ENCODE assay signal across 1 cellular context in the genomic region with DNA sequence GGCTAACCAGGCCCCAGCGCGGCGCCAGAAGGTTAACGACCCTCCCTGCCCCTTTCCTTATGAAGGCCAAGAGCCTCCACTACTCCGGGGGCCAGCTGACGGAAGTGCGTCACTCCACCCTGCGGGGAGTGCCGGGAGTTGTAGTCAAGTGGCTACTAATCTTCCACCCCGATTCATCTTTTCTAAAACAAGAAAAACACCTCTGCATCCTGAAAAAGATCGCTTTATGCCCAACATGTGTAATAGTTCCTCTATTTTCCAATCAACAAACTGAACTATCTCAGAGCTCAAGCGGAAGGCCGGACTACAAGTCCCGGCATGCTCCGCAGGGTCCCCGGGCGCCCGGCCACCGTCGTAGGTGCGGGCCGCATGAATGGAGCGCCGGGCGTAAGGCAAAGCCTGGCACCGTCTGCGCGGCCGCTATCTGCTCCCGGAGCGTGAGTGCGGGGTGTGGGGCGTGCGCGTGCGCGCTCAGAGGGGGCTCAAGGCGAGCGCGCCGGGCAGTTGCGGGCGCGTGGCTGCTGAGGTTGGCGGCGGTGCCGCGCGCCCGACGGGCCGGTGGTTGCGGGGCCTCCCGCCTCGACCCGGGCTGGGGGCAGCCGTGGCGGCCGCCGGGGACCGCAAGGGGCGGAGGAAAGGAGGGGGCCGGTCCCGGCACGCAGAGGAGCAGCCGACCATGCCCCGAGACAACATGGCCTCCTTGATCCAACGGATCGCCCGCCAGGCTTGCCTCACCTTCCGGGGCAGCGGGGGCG.
A peak's percentile ranks its signal among the peaks of the same experiment; 100 is the strongest.
TF ChIP-seq lines count a peak whose summit lies in the region.

A gene (plus strand): TSS at position 337 of the 755 bp plus-strand sequence. CDS start 340 bp downstream, at position 677.

TF ChIP-seq in HepG2, 621 proteins besides CTCF, POLR2A, EP300 and RAD21 (continued from another document and continues in another):
- TF ChIP-seq ZFP90 (CRISPR knock-in tag; IDR thresholded peaks at IDR 0.05; ENCODE audit: borderline replicate concordance), result peak; percentile 8; the same call in 1 of the 2 replicates
- TF ChIP-seq, protein P1, sequence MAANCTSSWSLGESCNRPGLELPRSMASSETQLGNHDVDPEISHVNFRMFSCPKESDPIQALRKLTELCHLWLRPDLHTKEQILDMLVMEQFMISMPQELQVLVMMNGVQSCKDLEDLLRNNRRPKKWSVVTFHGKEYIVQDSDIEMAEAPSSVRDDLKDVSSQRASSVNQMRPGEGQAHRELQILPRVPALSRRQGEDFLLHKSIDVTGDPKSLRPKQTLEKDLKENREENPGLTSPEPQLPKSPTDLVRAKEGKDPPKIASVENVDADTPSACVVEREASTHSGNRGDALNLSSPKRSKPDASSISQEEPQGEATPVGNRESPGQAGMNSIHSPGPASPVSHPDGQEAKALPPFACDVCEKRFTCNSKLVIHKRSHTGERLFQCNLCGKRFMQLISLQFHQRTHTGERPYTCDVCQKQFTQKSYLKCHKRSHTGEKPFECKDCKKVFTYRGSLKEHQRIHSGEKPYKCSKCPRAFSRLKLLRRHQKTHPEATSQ (CRISPR knock-in tag; IDR thresholded peaks at IDR 0.05; ENCODE audit: borderline replicate concordance), result no peak
- TF ChIP-seq NKX3-1 (CRISPR knock-in tag; IDR thresholded peaks at IDR 0.05), result no peak
- no peak for TF ChIP-seq ZNF557 (CRISPR knock-in tag; IDR thresholded peaks at IDR 0.05)
- TF ChIP-seq ZNF17 (CRISPR knock-in tag; IDR thresholded peaks at IDR 0.05), result no peak
- TF ChIP-seq, protein P2, sequence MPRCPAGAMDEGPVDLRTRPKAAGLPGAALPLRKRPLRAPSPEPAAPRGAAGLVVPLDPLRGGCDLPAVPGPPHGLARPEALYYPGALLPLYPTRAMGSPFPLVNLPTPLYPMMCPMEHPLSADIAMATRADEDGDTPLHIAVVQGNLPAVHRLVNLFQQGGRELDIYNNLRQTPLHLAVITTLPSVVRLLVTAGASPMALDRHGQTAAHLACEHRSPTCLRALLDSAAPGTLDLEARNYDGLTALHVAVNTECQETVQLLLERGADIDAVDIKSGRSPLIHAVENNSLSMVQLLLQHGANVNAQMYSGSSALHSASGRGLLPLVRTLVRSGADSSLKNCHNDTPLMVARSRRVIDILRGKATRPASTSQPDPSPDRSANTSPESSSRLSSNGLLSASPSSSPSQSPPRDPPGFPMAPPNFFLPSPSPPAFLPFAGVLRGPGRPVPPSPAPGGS (CRISPR knock-in tag; IDR thresholded peaks at IDR 0.05), result no peak
- no peak for TF ChIP-seq HNF4A (CRISPR knock-in tag; IDR thresholded peaks at IDR 0.05)
- no peak for TF ChIP-seq ZBTB3 (CRISPR knock-in tag; IDR thresholded peaks at IDR 0.05; ENCODE audit: borderline replicate concordance, low read depth)
- peak; percentile 80 for TF ChIP-seq HOXA3 (CRISPR knock-in tag; IDR thresholded peaks at IDR 0.05)
- no peak for TF ChIP-seq NFIC (IDR thresholded peaks at IDR 0.05; ENCODE audit: low read length)
- TF ChIP-seq PTBP1 (IDR thresholded peaks at IDR 0.05; ENCODE audit: low read depth, low read length, poor library complexity, severe bottlenecking), result no peak
- TF ChIP-seq KAT7 (CRISPR knock-in tag; IDR thresholded peaks at IDR 0.05; ENCODE audit: borderline replicate concordance), result peak; percentile 45; the same call in 1 of the 2 replicates
- TF ChIP-seq TCF7L2 (IDR thresholded peaks at IDR 0.05; ENCODE audit: low read depth, low read length), result no peak
- no peak for TF ChIP-seq ZSCAN29 (CRISPR knock-in tag; conservative IDR thresholded peaks at IDR 0.05)
- TF ChIP-seq KLF12 (CRISPR knock-in tag; IDR thresholded peaks at IDR 0.05; ENCODE audit: borderline replicate concordance), result no peak
- no peak; the same call in 1 of the 2 replicates for TF ChIP-seq NCOR1 (IDR thresholded peaks at IDR 0.05; ENCODE audit: borderline replicate concordance, low read length)
- TF ChIP-seq ONECUT2 (CRISPR knock-in tag; IDR thresholded peaks at IDR 0.05), result no peak
- TF ChIP-seq ZNF850 (CRISPR knock-in tag; conservative IDR thresholded peaks at IDR 0.05), result no peak
- TF ChIP-seq ATF7 (IDR thresholded peaks at IDR 0.05), result no peak
- TF ChIP-seq ATF7 (CRISPR knock-in tag; IDR thresholded peaks at IDR 0.05), result no peak
- no peak for TF ChIP-seq ZNF496 (CRISPR knock-in tag; IDR thresholded peaks at IDR 0.05; ENCODE audit: insufficient replicate concordance)
- TF ChIP-seq, protein P3, sequence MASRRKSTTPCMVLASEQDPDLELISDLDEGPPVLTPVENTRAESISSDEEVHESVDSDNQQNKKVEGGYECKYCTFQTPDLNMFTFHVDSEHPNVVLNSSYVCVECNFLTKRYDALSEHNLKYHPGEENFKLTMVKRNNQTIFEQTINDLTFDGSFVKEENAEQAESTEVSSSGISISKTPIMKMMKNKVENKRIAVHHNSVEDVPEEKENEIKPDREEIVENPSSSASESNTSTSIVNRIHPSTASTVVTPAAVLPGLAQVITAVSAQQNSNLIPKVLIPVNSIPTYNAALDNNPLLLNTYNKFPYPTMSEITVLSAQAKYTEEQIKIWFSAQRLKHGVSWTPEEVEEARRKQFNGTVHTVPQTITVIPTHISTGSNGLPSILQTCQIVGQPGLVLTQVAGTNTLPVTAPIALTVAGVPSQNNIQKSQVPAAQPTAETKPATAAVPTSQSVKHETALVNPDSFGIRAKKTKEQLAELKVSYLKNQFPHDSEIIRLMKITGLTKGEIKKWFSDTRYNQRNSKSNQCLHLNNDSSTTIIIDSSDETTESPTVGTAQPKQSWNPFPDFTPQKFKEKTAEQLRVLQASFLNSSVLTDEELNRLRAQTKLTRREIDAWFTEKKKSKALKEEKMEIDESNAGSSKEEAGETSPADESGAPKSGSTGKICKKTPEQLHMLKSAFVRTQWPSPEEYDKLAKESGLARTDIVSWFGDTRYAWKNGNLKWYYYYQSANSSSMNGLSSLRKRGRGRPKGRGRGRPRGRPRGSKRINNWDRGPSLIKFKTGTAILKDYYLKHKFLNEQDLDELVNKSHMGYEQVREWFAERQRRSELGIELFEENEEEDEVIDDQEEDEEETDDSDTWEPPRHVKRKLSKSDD (CRISPR knock-in tag; IDR thresholded peaks at IDR 0.05; ENCODE audit: low read depth), result no peak
- TF ChIP-seq ZNF879 (CRISPR knock-in tag; IDR thresholded peaks at IDR 0.05), result no peak
- TF ChIP-seq KDM4B (CRISPR knock-in tag; IDR thresholded peaks at IDR 0.05), result no peak
- no peak for TF ChIP-seq ZNF674 (CRISPR knock-in tag; IDR thresholded peaks at IDR 0.05; ENCODE audit: low read depth)
- peak; percentile 61; the same call in 1 of the 2 replicates for TF ChIP-seq ZNF564 (CRISPR knock-in tag; IDR thresholded peaks at IDR 0.05)
- TF ChIP-seq, protein P4, sequence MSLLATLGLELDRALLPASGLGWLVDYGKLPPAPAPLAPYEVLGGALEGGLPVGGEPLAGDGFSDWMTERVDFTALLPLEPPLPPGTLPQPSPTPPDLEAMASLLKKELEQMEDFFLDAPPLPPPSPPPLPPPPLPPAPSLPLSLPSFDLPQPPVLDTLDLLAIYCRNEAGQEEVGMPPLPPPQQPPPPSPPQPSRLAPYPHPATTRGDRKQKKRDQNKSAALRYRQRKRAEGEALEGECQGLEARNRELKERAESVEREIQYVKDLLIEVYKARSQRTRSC (CRISPR knock-in tag; IDR thresholded peaks at IDR 0.05; ENCODE audit: low read depth), result no peak
- TF ChIP-seq MATR3 (CRISPR knock-in tag; IDR thresholded peaks at IDR 0.05), result no peak
- no peak for TF ChIP-seq ARHGAP35 (CRISPR knock-in tag; IDR thresholded peaks at IDR 0.05; ENCODE audit: borderline replicate concordance)
- TF ChIP-seq, protein P5, sequence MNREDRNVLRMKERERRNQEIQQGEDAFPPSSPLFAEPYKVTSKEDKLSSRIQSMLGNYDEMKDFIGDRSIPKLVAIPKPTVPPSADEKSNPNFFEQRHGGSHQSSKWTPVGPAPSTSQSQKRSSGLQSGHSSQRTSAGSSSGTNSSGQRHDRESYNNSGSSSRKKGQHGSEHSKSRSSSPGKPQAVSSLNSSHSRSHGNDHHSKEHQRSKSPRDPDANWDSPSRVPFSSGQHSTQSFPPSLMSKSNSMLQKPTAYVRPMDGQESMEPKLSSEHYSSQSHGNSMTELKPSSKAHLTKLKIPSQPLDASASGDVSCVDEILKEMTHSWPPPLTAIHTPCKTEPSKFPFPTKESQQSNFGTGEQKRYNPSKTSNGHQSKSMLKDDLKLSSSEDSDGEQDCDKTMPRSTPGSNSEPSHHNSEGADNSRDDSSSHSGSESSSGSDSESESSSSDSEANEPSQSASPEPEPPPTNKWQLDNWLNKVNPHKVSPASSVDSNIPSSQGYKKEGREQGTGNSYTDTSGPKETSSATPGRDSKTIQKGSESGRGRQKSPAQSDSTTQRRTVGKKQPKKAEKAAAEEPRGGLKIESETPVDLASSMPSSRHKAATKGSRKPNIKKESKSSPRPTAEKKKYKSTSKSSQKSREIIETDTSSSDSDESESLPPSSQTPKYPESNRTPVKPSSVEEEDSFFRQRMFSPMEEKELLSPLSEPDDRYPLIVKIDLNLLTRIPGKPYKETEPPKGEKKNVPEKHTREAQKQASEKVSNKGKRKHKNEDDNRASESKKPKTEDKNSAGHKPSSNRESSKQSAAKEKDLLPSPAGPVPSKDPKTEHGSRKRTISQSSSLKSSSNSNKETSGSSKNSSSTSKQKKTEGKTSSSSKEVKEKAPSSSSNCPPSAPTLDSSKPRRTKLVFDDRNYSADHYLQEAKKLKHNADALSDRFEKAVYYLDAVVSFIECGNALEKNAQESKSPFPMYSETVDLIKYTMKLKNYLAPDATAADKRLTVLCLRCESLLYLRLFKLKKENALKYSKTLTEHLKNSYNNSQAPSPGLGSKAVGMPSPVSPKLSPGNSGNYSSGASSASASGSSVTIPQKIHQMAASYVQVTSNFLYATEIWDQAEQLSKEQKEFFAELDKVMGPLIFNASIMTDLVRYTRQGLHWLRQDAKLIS (CRISPR knock-in tag; IDR thresholded peaks at IDR 0.05), result no peak
- no peak for TF ChIP-seq TCF12 (IDR thresholded peaks at IDR 0.05)
- TF ChIP-seq TCF12 (CRISPR knock-in tag; IDR thresholded peaks at IDR 0.05), result no peak
- TF ChIP-seq ISX (CRISPR knock-in tag; conservative IDR thresholded peaks at IDR 0.05), result no peak
- no peak for TF ChIP-seq ZNF263 (CRISPR knock-in tag; IDR thresholded peaks at IDR 0.05)
- TF ChIP-seq BRCA1 (CRISPR knock-in tag; IDR thresholded peaks at IDR 0.05), result no peak
- TF ChIP-seq, protein P6, sequence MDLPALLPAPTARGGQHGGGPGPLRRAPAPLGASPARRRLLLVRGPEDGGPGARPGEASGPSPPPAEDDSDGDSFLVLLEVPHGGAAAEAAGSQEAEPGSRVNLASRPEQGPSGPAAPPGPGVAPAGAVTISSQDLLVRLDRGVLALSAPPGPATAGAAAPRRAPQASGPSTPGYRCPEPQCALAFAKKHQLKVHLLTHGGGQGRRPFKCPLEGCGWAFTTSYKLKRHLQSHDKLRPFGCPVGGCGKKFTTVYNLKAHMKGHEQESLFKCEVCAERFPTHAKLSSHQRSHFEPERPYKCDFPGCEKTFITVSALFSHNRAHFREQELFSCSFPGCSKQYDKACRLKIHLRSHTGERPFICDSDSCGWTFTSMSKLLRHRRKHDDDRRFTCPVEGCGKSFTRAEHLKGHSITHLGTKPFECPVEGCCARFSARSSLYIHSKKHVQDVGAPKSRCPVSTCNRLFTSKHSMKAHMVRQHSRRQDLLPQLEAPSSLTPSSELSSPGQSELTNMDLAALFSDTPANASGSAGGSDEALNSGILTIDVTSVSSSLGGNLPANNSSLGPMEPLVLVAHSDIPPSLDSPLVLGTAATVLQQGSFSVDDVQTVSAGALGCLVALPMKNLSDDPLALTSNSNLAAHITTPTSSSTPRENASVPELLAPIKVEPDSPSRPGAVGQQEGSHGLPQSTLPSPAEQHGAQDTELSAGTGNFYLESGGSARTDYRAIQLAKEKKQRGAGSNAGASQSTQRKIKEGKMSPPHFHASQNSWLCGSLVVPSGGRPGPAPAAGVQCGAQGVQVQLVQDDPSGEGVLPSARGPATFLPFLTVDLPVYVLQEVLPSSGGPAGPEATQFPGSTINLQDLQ (CRISPR knock-in tag; IDR thresholded peaks at IDR 0.05), result no peak
- TF ChIP-seq, protein P7, sequence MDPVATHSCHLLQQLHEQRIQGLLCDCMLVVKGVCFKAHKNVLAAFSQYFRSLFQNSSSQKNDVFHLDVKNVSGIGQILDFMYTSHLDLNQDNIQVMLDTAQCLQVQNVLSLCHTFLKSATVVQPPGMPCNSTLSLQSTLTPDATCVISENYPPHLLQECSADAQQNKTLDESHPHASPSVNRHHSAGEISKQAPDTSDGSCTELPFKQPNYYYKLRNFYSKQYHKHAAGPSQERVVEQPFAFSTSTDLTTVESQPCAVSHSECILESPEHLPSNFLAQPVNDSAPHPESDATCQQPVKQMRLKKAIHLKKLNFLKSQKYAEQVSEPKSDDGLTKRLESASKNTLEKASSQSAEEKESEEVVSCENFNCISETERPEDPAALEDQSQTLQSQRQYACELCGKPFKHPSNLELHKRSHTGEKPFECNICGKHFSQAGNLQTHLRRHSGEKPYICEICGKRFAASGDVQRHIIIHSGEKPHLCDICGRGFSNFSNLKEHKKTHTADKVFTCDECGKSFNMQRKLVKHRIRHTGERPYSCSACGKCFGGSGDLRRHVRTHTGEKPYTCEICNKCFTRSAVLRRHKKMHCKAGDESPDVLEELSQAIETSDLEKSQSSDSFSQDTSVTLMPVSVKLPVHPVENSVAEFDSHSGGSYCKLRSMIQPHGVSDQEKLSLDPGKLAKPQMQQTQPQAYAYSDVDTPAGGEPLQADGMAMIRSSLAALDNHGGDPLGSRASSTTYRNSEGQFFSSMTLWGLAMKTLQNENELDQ (CRISPR knock-in tag; IDR thresholded peaks at IDR 0.05; ENCODE audit: borderline replicate concordance), result no peak
- TF ChIP-seq, protein P8, sequence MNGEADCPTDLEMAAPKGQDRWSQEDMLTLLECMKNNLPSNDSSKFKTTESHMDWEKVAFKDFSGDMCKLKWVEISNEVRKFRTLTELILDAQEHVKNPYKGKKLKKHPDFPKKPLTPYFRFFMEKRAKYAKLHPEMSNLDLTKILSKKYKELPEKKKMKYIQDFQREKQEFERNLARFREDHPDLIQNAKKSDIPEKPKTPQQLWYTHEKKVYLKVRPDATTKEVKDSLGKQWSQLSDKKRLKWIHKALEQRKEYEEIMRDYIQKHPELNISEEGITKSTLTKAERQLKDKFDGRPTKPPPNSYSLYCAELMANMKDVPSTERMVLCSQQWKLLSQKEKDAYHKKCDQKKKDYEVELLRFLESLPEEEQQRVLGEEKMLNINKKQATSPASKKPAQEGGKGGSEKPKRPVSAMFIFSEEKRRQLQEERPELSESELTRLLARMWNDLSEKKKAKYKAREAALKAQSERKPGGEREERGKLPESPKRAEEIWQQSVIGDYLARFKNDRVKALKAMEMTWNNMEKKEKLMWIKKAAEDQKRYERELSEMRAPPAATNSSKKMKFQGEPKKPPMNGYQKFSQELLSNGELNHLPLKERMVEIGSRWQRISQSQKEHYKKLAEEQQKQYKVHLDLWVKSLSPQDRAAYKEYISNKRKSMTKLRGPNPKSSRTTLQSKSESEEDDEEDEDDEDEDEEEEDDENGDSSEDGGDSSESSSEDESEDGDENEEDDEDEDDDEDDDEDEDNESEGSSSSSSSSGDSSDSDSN (CRISPR knock-in tag; IDR thresholded peaks at IDR 0.05), result no peak; the same call in 1 of the 2 replicates
- TF ChIP-seq ZFP1 (CRISPR knock-in tag; IDR thresholded peaks at IDR 0.05), result no peak
